Comparison of ENCODE assay signal across 9 cellular contexts in genomic region chr16:49492090-49492801, GRCh38.
DNase-seq lines count a peak whose midpoint lies in the region; ATAC-seq and TF ChIP-seq lines count a peak whose summit lies in the region.
"Had no signal": no experiment of that assay in that cellular context is flagged by ENCODE, and none has a peak within 500 bp of the region (broad histone marks: within the 10 kb centered on the region; RNA-seq: fewer than 3 reads in every experiment).

No MANE protein-coding gene starts in this region.

- peak overlapping the region; percentile 28 for H3K23ac ChIP-seq in neuronal stem cell (ENCODE audit: low read depth, low read length, poor library complexity)

- peak overlapping the region; percentile 89 for H2AK5ac ChIP-seq in neuronal stem cell (ENCODE audit: low read depth, low read length)

- H3K9me3 ChIP-seq in neuronal stem cell (replicated peaks in 1 of 2; ENCODE audit: control insufficient read depth in 2 of 2, insufficient read depth in 1 of 2, low read depth in 1 of 2, low read length in 2 of 2) (no peaks in the 10 kb centered on the region), vagina (no peaks in the 10 kb centered on the region)

- H3K36me3 ChIP-seq in neuronal stem cell (replicated peaks in 1 of 2; ENCODE audit: control insufficient read depth in 2 of 2, insufficient read depth in 2 of 2, low read length in 2 of 2) (peaks cover 3 to 49% of the 10 kb centered on the region in 2 donors), vagina (no peaks in the 10 kb centered on the region)

- H3K14ac ChIP-seq in neuronal stem cell (ENCODE audit: low read length): peak overlapping the region; percentile 94

- peak overlapping the region; percentile 35 for H3K4me2 ChIP-seq in neuronal stem cell (ENCODE audit: insufficient read depth, low read length, poor library complexity, severe bottlenecking)

- TF ChIP-seq CTCF in fibroblast of pulmonary artery (IDR thresholded peaks at IDR 0.05; ENCODE audit: low read length, missing control alignments) (peak; percentile 65), vagina (IDR thresholded peaks at IDR 0.05) (peak; percentile 50 to 94 (median 74))

- no CpG with 5 or more reads among the region's 51 CpGs for WGBS in neuronal stem cell (ENCODE audit: extremely low coverage in 2 of 2, insufficient read length in 2 of 2, insufficient replicate concordance in 1 of 2), 2 donors

- H3K4me1 ChIP-seq in neuronal stem cell (ENCODE audit: control insufficient read depth in 2 of 2, insufficient read depth in 1 of 2, low read depth in 1 of 2, low read length in 2 of 2) (peaks cover 0 to 10% of the 10 kb centered on the region in 2 donors), vagina (peaks cover 13% of the 10 kb centered on the region)

- H3K27me3 Mint-ChIP-seq in activated CD4-positive, alpha-beta memory T cell treated with anti-CD3 and anti-CD28 coated beads for 36 hours: peaks cover 1% of the 10 kb centered on the region
- no peaks in the 10 kb centered on the region for H3K27me3 Mint-ChIP-seq in activated CD4-positive, alpha-beta memory T cell treated with anti-CD3 and anti-CD28 coated beads, Interleukin-2, amount 10 ng/mL, durations not matched to agents 7 days and 5 days

- no peak overlapping the region for H4K91ac ChIP-seq in neuronal stem cell (ENCODE audit: low read depth, low read length, poor library complexity)

- no peak overlapping the region for H3K4me3 Mint-ChIP-seq in activated CD4-positive, alpha-beta memory T cell treated with anti-CD3 and anti-CD28 coated beads for 36 hours
- no peak overlapping the region for H3K4me3 Mint-ChIP-seq in activated CD4-positive, alpha-beta memory T cell treated with anti-CD3 and anti-CD28 coated beads, Interleukin-2, amount 10 ng/mL, durations not matched to agents 7 days and 5 days
- H3K4me3 Mint-ChIP-seq: dendritic cell treated with granulocyte-macrophage colony-stimulating factor and Interleukin-4, amounts not matched to agents 40 ng/mL and 50 ng/mL, for 4 days had no signal

- peak overlapping the region; percentile 20 for H2BK120ac ChIP-seq in neuronal stem cell (ENCODE audit: low read depth, low read length)

- intact Hi-C loops in activated CD4-positive, alpha-beta memory T cell treated with anti-CD3 and anti-CD28 coated beads for 36 hours (cut with micrococcal nuclease): no loop called here
- intact Hi-C loops in vagina (cut with DNase I): loop anchor here (5.0 to 10.0 kb wide), 3 partner anchors 93 to 365 kb away; partner anchors contain the start of gene ZNF423

- no peak overlapping the region for H3K27ac Mint-ChIP-seq in activated CD4-positive, alpha-beta memory T cell treated with anti-CD3 and anti-CD28 coated beads for 36 hours
- no peak overlapping the region for H3K27ac Mint-ChIP-seq in activated CD4-positive, alpha-beta memory T cell treated with anti-CD3 and anti-CD28 coated beads, Interleukin-2, amount 10 ng/mL, durations not matched to agents 7 days and 5 days
- H3K27ac Mint-ChIP-seq: dendritic cell treated with granulocyte-macrophage colony-stimulating factor and Interleukin-4, amounts not matched to agents 40 ng/mL and 50 ng/mL, for 4 days had no signal

- POLR2A ChIA-PET in activated CD4-positive, alpha-beta memory T cell treated with anti-CD3 and anti-CD28 coated beads for 36 hours (lab: Charles Lee): no interaction called here
- POLR2A ChIA-PET in activated CD4-positive, alpha-beta memory T cell treated with anti-CD3 and anti-CD28 coated beads, Interleukin-2, amount 10 ng/mL, durations not matched to agents 7 days and 5 days (lab: Charles Lee): no interaction called here

- no peak overlapping the region for H4K8ac ChIP-seq in neuronal stem cell (ENCODE audit: low read depth, low read length)

- H3K4me1 Mint-ChIP-seq in activated CD4-positive, alpha-beta memory T cell treated with anti-CD3 and anti-CD28 coated beads for 36 hours (ENCODE audit: low read depth): no peaks in the 10 kb centered on the region
- H3K4me1 Mint-ChIP-seq in activated CD4-positive, alpha-beta memory T cell treated with anti-CD3 and anti-CD28 coated beads, Interleukin-2, amount 10 ng/mL, durations not matched to agents 7 days and 5 days: no peaks in the 10 kb centered on the region

- peak; percentile 41 for DNase-seq in activated CD4-positive, alpha-beta memory T cell treated with anti-CD3 and anti-CD28 coated beads for 36 hours
- no peak for DNase-seq in activated CD4-positive, alpha-beta memory T cell treated with anti-CD3 and anti-CD28 coated beads, Interleukin-2, amount 10 ng/mL, durations not matched to agents 7 days and 5 days
- DNase-seq in HuH-7.5 (ENCODE audit: low spot score): peak; percentile 73
- DNase-seq in activated CD4-positive, alpha-beta T cell treated with anti-CD3 and anti-CD28 coated beads, Interleukin-2, amount 50 U/mL, for 48 hours: peak; percentile 35 to 38
- peak; percentile 12 for DNase-seq in fibroblast of pulmonary artery (ENCODE audit: low read depth)
- DNase-seq in neuronal stem cell (ENCODE audit: low spot score): peak; percentile 62
- DNase-seq in vagina (ENCODE audit: extremely low spot score in 2 of 2): no peak

- no peak for ATAC-seq in HG03025 (IDR thresholded peaks at IDR 0.05; ENCODE audit: low FRiP score, unreplicated experiment)

- H3K27me3 ChIP-seq in neuronal stem cell (ENCODE audit: control insufficient read depth in 3 of 3, insufficient read depth in 3 of 3, low read depth in 1 of 3, low read length in 3 of 3): no peaks in the 10 kb centered on the region
- no peaks in the 10 kb centered on the region for H3K27me3 ChIP-seq in vagina

- no peak for TF ChIP-seq POLR2A in vagina (IDR thresholded peaks at IDR 0.05)

- H3K27ac ChIP-seq in neuronal stem cell (replicated peaks; ENCODE audit: low read length): no peak overlapping the region
- no peak overlapping the region for H3K27ac ChIP-seq in vagina

- H3K9ac ChIP-seq in neuronal stem cell (ENCODE audit: low read depth, low read length, poor library complexity): peak overlapping the region; percentile 26

- no peaks in the 10 kb centered on the region for H3K79me1 ChIP-seq in neuronal stem cell (ENCODE audit: low read depth, low read length)

- H2BK12ac ChIP-seq in neuronal stem cell (ENCODE audit: low read length): no peak overlapping the region

- no peak overlapping the region for H3K4ac ChIP-seq in neuronal stem cell (ENCODE audit: low read length)

- H3K9me3 Mint-ChIP-seq in activated CD4-positive, alpha-beta memory T cell treated with anti-CD3 and anti-CD28 coated beads for 36 hours: no peaks in the 10 kb centered on the region
- H3K9me3 Mint-ChIP-seq in activated CD4-positive, alpha-beta memory T cell treated with anti-CD3 and anti-CD28 coated beads, Interleukin-2, amount 10 ng/mL, durations not matched to agents 7 days and 5 days: no peaks in the 10 kb centered on the region
- H3K9me3 Mint-ChIP-seq: dendritic cell treated with granulocyte-macrophage colony-stimulating factor and Interleukin-4, amounts not matched to agents 40 ng/mL and 50 ng/mL, for 4 days had no signal

- peak overlapping the region; percentile 91 for H3K18ac ChIP-seq in neuronal stem cell (ENCODE audit: low read length)

- CTCF ChIA-PET in activated CD4-positive, alpha-beta memory T cell treated with anti-CD3 and anti-CD28 coated beads for 36 hours (lab: Charles Lee): interaction anchor here (1.2 to 1.3 kb wide), 2 partner anchors 28 to 101 kb away, joined by 3 to 5 read pairs; no protein-coding TSS in a partner anchor
- CTCF ChIA-PET in activated CD4-positive, alpha-beta memory T cell treated with anti-CD3 and anti-CD28 coated beads, Interleukin-2, amount 10 ng/mL, durations not matched to agents 7 days and 5 days (lab: Charles Lee): interaction anchor here (0.9 kb wide), 1 partner anchor 43 kb away, joined by 3 read pairs; no protein-coding TSS in a partner anchor

- H2AFZ ChIP-seq in neuronal stem cell (ENCODE audit: low read length): no peak overlapping the region

- peak overlapping the region; percentile 15 for H2BK5ac ChIP-seq in neuronal stem cell (ENCODE audit: low read length)

- H3K4me3 ChIP-seq in fibroblast of pulmonary artery (replicated peaks; ENCODE audit: low read depth, low read length) (peak overlapping the region; percentile 7), neuronal stem cell (ENCODE audit: low read length in 2 of 2) (no peak overlapping the region), vagina (peak overlapping the region; percentile 33)

- peak overlapping the region; percentile 46 for H2BK15ac ChIP-seq in neuronal stem cell (ENCODE audit: low read length)

- H3K36me3 Mint-ChIP-seq in activated CD4-positive, alpha-beta memory T cell treated with anti-CD3 and anti-CD28 coated beads for 36 hours: no peaks in the 10 kb centered on the region
- no peaks in the 10 kb centered on the region for H3K36me3 Mint-ChIP-seq in activated CD4-positive, alpha-beta memory T cell treated with anti-CD3 and anti-CD28 coated beads, Interleukin-2, amount 10 ng/mL, durations not matched to agents 7 days and 5 days (ENCODE audit: low read depth)

Comparison
In these comparisons a context has a peak if more than half of its experiments do, and no peak if none do; other contexts are left out.
1. DNase-seq: peak in activated CD4-positive, alpha-beta memory T cell treated with anti-CD3 and anti-CD28 coated beads for 36 hours (single experiment), HuH-7.5 (single experiment), activated CD4-positive, alpha-beta T cell treated with anti-CD3 and anti-CD28 coated beads, Interleukin-2, amount 50 U/mL, for 48 hours (2 of 2), fibroblast of pulmonary artery (single experiment) and neuronal stem cell (single experiment); none in activated CD4-positive, alpha-beta memory T cell treated with anti-CD3 and anti-CD28 coated beads, Interleukin-2, amount 10 ng/mL, durations not matched to agents 7 days and 5 days (single experiment) and vagina (0 of 2).
2. H3K4me3 ChIP-seq: peak in fibroblast of pulmonary artery (single experiment) and vagina (2 of 2); none in neuronal stem cell (0 of 2).